In the genomic region with DNA sequence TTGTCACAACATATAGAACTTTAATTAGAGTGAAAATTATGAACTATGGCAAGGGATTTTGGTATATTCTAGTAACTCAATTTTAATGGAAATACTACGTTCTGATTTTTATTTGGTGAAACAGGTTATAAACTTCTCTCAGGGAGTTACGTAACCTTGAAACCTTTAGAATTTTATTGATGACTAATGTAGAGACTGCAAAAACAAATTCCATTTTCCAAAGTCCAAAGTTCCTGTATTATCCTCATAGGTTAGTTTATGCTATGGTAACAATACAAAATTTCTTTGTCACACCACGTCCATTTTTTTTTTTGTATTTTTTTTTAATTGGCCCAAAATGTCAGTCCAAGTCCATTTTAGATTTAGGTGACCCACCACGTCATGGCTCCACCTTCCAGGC, we compare ENCODE assay signal across 23 cellular contexts.
DNase-seq lines count a peak whose midpoint lies in the region; ATAC-seq and TF ChIP-seq lines count a peak whose summit lies in the region.
"Had no signal": no experiment of that assay in that cellular context is flagged by ENCODE, and none has a peak within 500 bp of the region (broad histone marks: within the 10 kb centered on the region; RNA-seq: fewer than 3 reads in every experiment).

No MANE protein-coding gene starts in this region.

- H2AK5ac ChIP-seq in mesendoderm (ENCODE audit: low read length), result no peak overlapping the region

- H3K56ac ChIP-seq in mesendoderm (ENCODE audit: low read length), result no peak overlapping the region

- no peaks in the 10 kb centered on the region for H3K79me1 ChIP-seq in mesendoderm (ENCODE audit: low read length)

- H3K4me3 ChIP-seq in breast epithelium (no peak overlapping the region), PC-3 (ENCODE audit: low read length) (no peak overlapping the region), mesendoderm (ENCODE audit: low read length) (no peak overlapping the region), tibial artery (no peak overlapping the region)
- H3K4me3 ChIP-seq: BLaER1, GM12878, GM23248 had no signal

- H3K4me3 Mint-ChIP-seq in MCF 10A (ENCODE audit: unreplicated experiment) (no peak overlapping the region), type B pancreatic cell (no peak overlapping the region)
- H3K4me3 Mint-ChIP-seq: B cell; CD4-positive, CD25-positive, alpha-beta regulatory T cell; CD8-positive, alpha-beta T cell had no signal

- ATAC-seq in PC-3 (no peak), GM18867 (IDR thresholded peaks at IDR 0.05; ENCODE audit: unreplicated experiment) (no peak)
- ATAC-seq: CD8-positive, alpha-beta T cell; GM12878 had no signal

- H3K9me3 ChIP-seq in breast epithelium (no peaks in the 10 kb centered on the region), PC-3 (ENCODE audit: low read length) (no peaks in the 10 kb centered on the region), tibial artery (no peaks in the 10 kb centered on the region)
- H3K9me3 ChIP-seq: BLaER1, Caco-2 had no signal

- no peaks in the 10 kb centered on the region for H3K9me3 Mint-ChIP-seq in MCF 10A (ENCODE audit: unreplicated experiment)
- H3K9me3 Mint-ChIP-seq in type B pancreatic cell, result no peaks in the 10 kb centered on the region
- H3K9me3 Mint-ChIP-seq: CD4-positive, CD25-positive, alpha-beta regulatory T cell; CD8-positive, alpha-beta T cell had no signal

- H3K27ac Mint-ChIP-seq in MCF 10A (ENCODE audit: low read depth, unreplicated experiment), result peak overlapping the region; percentile 79
- H3K27ac Mint-ChIP-seq in type B pancreatic cell, result peak overlapping the region; percentile 73
- H3K27ac Mint-ChIP-seq: B cell; CD8-positive, alpha-beta T cell had no signal

- no peak overlapping the region for H4K5ac ChIP-seq in mesendoderm (ENCODE audit: low read length)

- no peak overlapping the region for H3K27ac ChIP-seq in breast epithelium
- H3K27ac ChIP-seq in PC-3 (ENCODE audit: low read length), result peak overlapping the region; percentile 21
- no peak overlapping the region for H3K27ac ChIP-seq in mesendoderm (ENCODE audit: low read depth, low read length)
- no peak overlapping the region for H3K27ac ChIP-seq in tibial artery
- H3K27ac ChIP-seq: 22Rv1, BLaER1, C4-2B, GM23248 had no signal

- BruUV-seq in MCF 10A (replicated peaks; lab: Mats Ljungman, UMichigan) (no TSS peak), PC-3 (replicated peaks; lab: Mats Ljungman, UMichigan) (no TSS peak)

- no peak for DNase-seq in MCF 10A (ENCODE audit: unreplicated experiment)
- DNase-seq in breast epithelium (ENCODE audit: low spot score in 2 of 2), result no peak
- peak; percentile 62 for DNase-seq in PC-3
- no peak for DNase-seq in mesendoderm
- no peak for DNase-seq in type B pancreatic cell (ENCODE audit: extremely low spot score, unreplicated experiment)
- DNase-seq in activated effector memory CD4-positive, alpha-beta T cell treated with Interleukin-2 at 50 U/mL for 16 hours, result no peak
- DNase-seq in tibial artery, result no peak
- DNase-seq: Caco-2; CD4-positive, CD25-positive, alpha-beta regulatory T cell; CD8-positive, alpha-beta T cell; DMS 273 treated with DMSO at 0.1 percent for 48 hours; DMS79; EL; GDM1; GM23248; H7; HCEC 1CT had no signal

- no peak for TF ChIP-seq POLR2A in breast epithelium (IDR thresholded peaks at IDR 0.05)

- POLR2A ChIA-PET in MCF 10A (lab: Yijun Ruan, JAX) (interaction anchor here (0.6 kb wide), 1 partner anchor 11 kb away, joined by 3 read pairs; no protein-coding TSS in a partner anchor), PC-3 (lab: Charles Lee; ENCODE audit: unreplicated experiment) (no interaction called here)

- H3K4me2 ChIP-seq in PC-3 (ENCODE audit: low read length), result no peak overlapping the region
- no peak overlapping the region for H3K4me2 ChIP-seq in mesendoderm (ENCODE audit: low read length)
- H3K4me2 ChIP-seq: BLaER1 had no signal

- no peak overlapping the region for H3K9ac ChIP-seq in PC-3 (ENCODE audit: low read length)
- no peak overlapping the region for H3K9ac ChIP-seq in mesendoderm (ENCODE audit: low read length)
- H3K9ac ChIP-seq: BLaER1, GM23248 had no signal

- no CpG with 5 or more reads among the region's 4 CpGs for WGBS in mesendoderm (ENCODE audit: extremely low coverage, insufficient coverage, low lambda C conversion rate)

- H2BK15ac ChIP-seq in mesendoderm (replicated peaks; ENCODE audit: low read depth), result no peak overlapping the region

- no peaks in the 10 kb centered on the region for H3K27me3 ChIP-seq in breast epithelium
- no peaks in the 10 kb centered on the region for H3K27me3 ChIP-seq in PC-3 (ENCODE audit: low read length)
- no peaks in the 10 kb centered on the region for H3K27me3 ChIP-seq in mesendoderm (ENCODE audit: insufficient read depth, low read length, poor library complexity)
- no peaks in the 10 kb centered on the region for H3K27me3 ChIP-seq in tibial artery
- H3K27me3 ChIP-seq: BLaER1 had no signal

- no peaks in the 10 kb centered on the region for H3K27me3 Mint-ChIP-seq in MCF 10A (ENCODE audit: insufficient read depth, unreplicated experiment)
- H3K27me3 Mint-ChIP-seq in type B pancreatic cell, result no peaks in the 10 kb centered on the region
- H3K27me3 Mint-ChIP-seq: B cell had no signal

- H4K20me1 ChIP-seq in PC-3 (ENCODE audit: low read length), result no peaks in the 10 kb centered on the region
- H4K20me1 ChIP-seq: BLaER1 had no signal

- intact Hi-C loops in MCF 10A (cut with micrococcal nuclease) (no loop called here), breast epithelium (cut with DNase I; ENCODE audit: low total_unique reads) (no loop called here), PC-3 (cut with micrococcal nuclease) (no loop called here), tibial artery (cut with DNase I; ENCODE audit: low total_unique reads) (no loop called here)

- no peak overlapping the region for H2AFZ ChIP-seq in PC-3 (ENCODE audit: low read length)
- H2AFZ ChIP-seq: GM23248 had no signal

- H3K79me2 ChIP-seq in PC-3 (ENCODE audit: low read length), result no peaks in the 10 kb centered on the region
- H3K79me2 ChIP-seq in mesendoderm (ENCODE audit: control insufficient read depth, insufficient read depth, low read length), result no peaks in the 10 kb centered on the region

- H2BK5ac ChIP-seq in mesendoderm (ENCODE audit: low read length), result no peak overlapping the region

- no peak overlapping the region for H3K23ac ChIP-seq in mesendoderm (ENCODE audit: low read length)

- H3K36me3 Mint-ChIP-seq in MCF 10A (ENCODE audit: insufficient read depth, unreplicated experiment), result no peaks in the 10 kb centered on the region
- no peaks in the 10 kb centered on the region for H3K36me3 Mint-ChIP-seq in type B pancreatic cell
- H3K36me3 Mint-ChIP-seq: CD4-positive, CD25-positive, alpha-beta regulatory T cell; CD8-positive, alpha-beta T cell had no signal

- CTCF ChIA-PET in MCF 10A (lab: Yijun Ruan, JAX), result no interaction called here
- CTCF ChIA-PET in PC-3 (lab: Charles Lee), result no interaction called here

- peaks cover 0 to 10% of the 10 kb centered on the region in 2 donors for H3K4me1 ChIP-seq in breast epithelium
- H3K4me1 ChIP-seq in PC-3 (ENCODE audit: insufficient read depth, low read length), result peaks cover 20% of the 10 kb centered on the region
- H3K4me1 ChIP-seq in mesendoderm (ENCODE audit: control insufficient read depth, low read depth, low read length), result peaks cover 2% of the 10 kb centered on the region
- no peaks in the 10 kb centered on the region for H3K4me1 ChIP-seq in tibial artery
- H3K4me1 ChIP-seq: BLaER1 had no signal

- H3K18ac ChIP-seq in mesendoderm (ENCODE audit: low read length), result peak overlapping the region; percentile 87

- H3K9me2 ChIP-seq in PC-3 (replicated peaks; ENCODE audit: low read length), result no peaks in the 10 kb centered on the region

- H3K36me3 ChIP-seq in breast epithelium (no peaks in the 10 kb centered on the region), PC-3 (ENCODE audit: low read depth, low read length) (no peaks in the 10 kb centered on the region), mesendoderm (ENCODE audit: control insufficient read depth, insufficient read depth, low read length) (no peaks in the 10 kb centered on the region), tibial artery (no peaks in the 10 kb centered on the region)
- H3K36me3 ChIP-seq: BLaER1 had no signal

- H2BK120ac ChIP-seq in mesendoderm (ENCODE audit: low read depth, low read length), result no peak overlapping the region

- TF ChIP-seq CTCF in MCF 10A (IDR thresholded peaks at IDR 0.05; ENCODE audit: unreplicated experiment) (no peak), breast epithelium (IDR thresholded peaks at IDR 0.05) (no peak), PC-3 (conservative IDR thresholded peaks at IDR 0.05; ENCODE audit: low read depth, low read length) (no peak), type B pancreatic cell (conservative IDR thresholded peaks at IDR 0.05) (no peak), tibial artery (IDR thresholded peaks at IDR 0.05) (no peak)

- H3F3A ChIP-seq in PC-3 (ENCODE audit: low read length, unreplicated experiment), result no peaks in the 10 kb centered on the region

- peaks cover 28% of the 10 kb centered on the region for H3K4me1 Mint-ChIP-seq in MCF 10A (ENCODE audit: insufficient read depth, unreplicated experiment)
- H3K4me1 Mint-ChIP-seq in type B pancreatic cell (ENCODE audit: unreplicated experiment), result peaks cover 8% of the 10 kb centered on the region
- H3K4me1 Mint-ChIP-seq: B cell; CD4-positive, CD25-positive, alpha-beta regulatory T cell had no signal

- no peak overlapping the region for H4K8ac ChIP-seq in mesendoderm (ENCODE audit: low read depth, low read length)

- H3K4ac ChIP-seq in mesendoderm (ENCODE audit: low read depth, low read length), result peak overlapping the region; percentile 43
